15 cellular contexts compared by ENCODE assay signal in genomic region chr1:234882898-234883297, GRCh38.
"Had no signal": no experiment of that assay in that cellular context is flagged by ENCODE, and none has a peak within 500 bp of the region (broad histone marks: within the 10 kb centered on the region; RNA-seq: fewer than 3 reads in every experiment).

No MANE protein-coding gene starts in this region.

- H3K27ac ChIP-seq: left ventricle myocardium inferior, thyroid gland had no signal

- H3K4me3 ChIP-seq: cardiac muscle cell, left ventricle myocardium inferior, right atrium auricular region, thyroid gland had no signal

- H3K4me1 Mint-ChIP-seq: WTC11 had no signal

- H3K9me3 Mint-ChIP-seq: activated T-helper 1 cell treated with anti-CD3 and anti-CD28 coated beads, Interleukin-12 subunit alpha, Interleukin-12 subunit beta, Interleukin-2, Interleukin-4 antibody, amounts not matched to agents 30 ng/mL and 10 ng/mL and 1 ng/mL, durations not matched to agents 14 hours and 24 hours and 36 hours; WTC11 had no signal

- ATAC-seq: esophagus mucosa; naive thymus-derived CD8-positive, alpha-beta T cell; WTC11 had no signal

- H3K36me3 ChIP-seq: cardiac muscle cell, left ventricle myocardium inferior, right atrium auricular region, thyroid gland had no signal

- H3K4me3 Mint-ChIP-seq: activated CD4-positive, alpha-beta T cell treated with anti-CD3 and anti-CD28 coated beads, Interleukin-2, amount 10 ng/mL, durations not matched to agents 24 days and 14 days; activated T-helper 1 cell treated with anti-CD3 and anti-CD28 coated beads, Interleukin-12 subunit alpha, Interleukin-12 subunit beta, Interleukin-2, Interleukin-4 antibody, amounts not matched to agents 30 ng/mL and 10 ng/mL and 1 ng/mL, durations not matched to agents 14 hours and 24 hours and 36 hours; naive thymus-derived CD8-positive, alpha-beta T cell; WTC11 had no signal

- H3K36me3 Mint-ChIP-seq: WTC11 had no signal

- DNase-seq: activated CD4-positive, alpha-beta T cell treated with anti-CD3 and anti-CD28 coated beads, Interleukin-2, amount 10 ng/mL, durations not matched to agents 24 days and 14 days; activated CD8-positive, alpha-beta memory T cell treated with anti-CD3 and anti-CD28 coated beads, Interleukin-2, amount 50 U/mL, for 48 hours; activated naive CD4-positive, alpha-beta T cell treated with anti-CD3 and anti-CD28 coated beads, Interleukin-2, amount 50 U/mL, for 16 hours; left ventricle myocardium inferior; naive thymus-derived CD8-positive, alpha-beta T cell; small intestine; stimulated activated CD4-positive, alpha-beta T cell treated with anti-CD3 and anti-CD28 coated beads, Interleukin-4, amount 100 ng/mL, for 24 hours; SW 1271; thyroid gland had no signal

- H3K27me3 ChIP-seq: cardiac muscle cell, right atrium auricular region, thyroid gland had no signal

- H3K27me3 Mint-ChIP-seq: activated CD4-positive, alpha-beta T cell treated with anti-CD3 and anti-CD28 coated beads, Interleukin-2, amount 10 ng/mL, durations not matched to agents 24 days and 14 days; naive thymus-derived CD8-positive, alpha-beta T cell; progenitor cell of endocrine pancreas had no signal

- H3K9me3 ChIP-seq: left ventricle myocardium inferior, right atrium auricular region, thyroid gland had no signal

- H3K27ac Mint-ChIP-seq: progenitor cell of endocrine pancreas, WTC11 had no signal
